In the genomic region with DNA sequence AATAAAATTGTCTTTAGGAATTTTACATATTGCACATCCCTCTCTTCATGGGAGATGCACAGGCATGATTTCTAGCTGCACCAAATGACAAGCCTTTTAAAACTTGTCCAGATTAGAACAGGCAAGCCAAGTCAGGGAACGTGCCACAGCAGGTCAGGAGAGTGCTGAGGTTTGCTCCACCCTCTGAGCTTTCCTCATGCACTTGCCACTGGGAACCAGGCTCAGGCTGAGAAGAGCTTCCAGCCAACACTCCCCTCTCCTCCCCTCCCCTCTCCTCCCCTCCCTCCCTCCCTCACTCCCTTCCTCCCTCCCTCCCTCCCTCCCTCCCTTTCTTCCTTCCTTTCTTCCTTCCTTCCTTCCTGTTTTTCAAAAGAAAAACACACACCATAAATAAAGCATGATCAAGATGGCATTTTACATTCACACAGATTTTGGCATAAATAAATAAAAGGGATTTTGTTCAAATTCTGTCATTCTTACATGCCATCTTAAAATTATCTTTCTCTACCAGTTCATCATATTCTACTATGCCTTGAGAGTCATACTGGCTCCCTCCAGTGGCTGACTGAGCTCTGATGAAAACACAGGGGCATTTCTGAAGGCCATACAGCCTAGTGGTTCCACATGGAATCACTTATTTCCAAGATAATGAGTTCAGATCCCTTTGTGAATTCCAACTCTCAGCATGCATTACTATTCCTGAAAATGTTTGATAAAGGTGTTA, we compare ENCODE assay signal across 9 cellular contexts.
DNase-seq lines count a peak whose midpoint lies in the region; ATAC-seq and TF ChIP-seq lines count a peak whose summit lies in the region.
"Had no signal": no experiment of that assay in that cellular context is flagged by ENCODE, and none has a peak within 500 bp of the region (broad histone marks: within the 10 kb centered on the region; RNA-seq: fewer than 3 reads in every experiment).

No MANE protein-coding gene starts in this region.

- no peaks in the 10 kb centered on the region for H3K9me2 ChIP-seq in PC-9 (ENCODE audit: insufficient read depth)

- no peaks in the 10 kb centered on the region for H3K27me3 ChIP-seq in PC-9 (ENCODE audit: insufficient read depth, low read depth)

- DNase-seq in PC-9 (peak; percentile 38 to 46), epithelial cell of esophagus (ENCODE audit: low read depth) (peak; percentile 98), midbrain (lab: John Stamatoyannopoulos, UW) (peak; percentile 8), amniotic stem cell (lab: John Stamatoyannopoulos, UW) (no peak)

- peak; percentile 79 for TF ChIP-seq CTCF in C4-2B (conservative IDR thresholded peaks at IDR 0.05)
- TF ChIP-seq CTCF in PC-9 (conservative IDR thresholded peaks at IDR 0.05), result peak; percentile 78
- peak; percentile 93 for TF ChIP-seq CTCF in epithelial cell of esophagus (IDR thresholded peaks at IDR 0.05; ENCODE audit: insufficient read depth, low read depth, low read length, missing control alignments)

- no peaks in the 10 kb centered on the region for H3K79me2 ChIP-seq in PC-9 (ENCODE audit: low read depth)

- intact Hi-C loops in PC-9 (cut with micrococcal nuclease; ENCODE audit: unreplicated experiment), result loop anchor here (1.0 to 10.0 kb wide), 4 partner anchors 269 to 929 kb away; partner anchors contain the start of gene LMO4

- H3K4me1 ChIP-seq in PC-9 (replicated peaks; ENCODE audit: insufficient read depth), result no peaks in the 10 kb centered on the region

- no peaks in the 10 kb centered on the region for H3K36me3 ChIP-seq in PC-9 (ENCODE audit: low read depth)

- H2AFZ ChIP-seq in PC-9, result no peak overlapping the region

- H3K4me2 ChIP-seq in PC-9, result no peak overlapping the region

- BruUV-seq in PC-9 (replicated peaks; lab: Mats Ljungman, UMichigan), result no TSS peak

- no peaks in the 10 kb centered on the region for H3F3A ChIP-seq in PC-9 (ENCODE audit: insufficient read depth, low read depth)

- H3K27ac ChIP-seq in C4-2B, result no peak overlapping the region
- no peak overlapping the region for H3K27ac ChIP-seq in PC-9

- H4K20me1 ChIP-seq in PC-9 (ENCODE audit: insufficient read depth), result no peaks in the 10 kb centered on the region

- POLR2A ChIA-PET in PC-9 (lab: Charles Lee; ENCODE audit: unreplicated experiment), result interaction anchor here (0.7 kb wide), 1 partner anchor 733 kb away, joined by 11 read pairs; the partner anchor contains the start of gene LMO4

- peak; percentile 56 for ATAC-seq in GM18517 (IDR thresholded peaks at IDR 0.05; ENCODE audit: unreplicated experiment)
- ATAC-seq in HG03442 (IDR thresholded peaks at IDR 0.05; ENCODE audit: unreplicated experiment), result peak; percentile 67
- ATAC-seq in GM21619 (IDR thresholded peaks at IDR 0.05; ENCODE audit: unreplicated experiment), result no peak
- ATAC-seq: naive thymus-derived CD8-positive, alpha-beta T cell had no signal

- no peak overlapping the region for H3K4me3 ChIP-seq in PC-9
- no peak overlapping the region for H3K4me3 ChIP-seq in epithelial cell of esophagus (ENCODE audit: low read length)

- CTCF ChIA-PET in PC-9 (lab: Charles Lee), result interaction anchor here (0.6 to 1.0 kb wide), 3 partner anchors 97 to 735 kb away, joined by 4 to 12 read pairs (median 8); no protein-coding TSS in a partner anchor

- no peaks in the 10 kb centered on the region for H3K9me3 ChIP-seq in PC-9 (ENCODE audit: insufficient read depth, low read depth)
